In genomic region chr3:4271834-4272233, GRCh38 we compare ENCODE assay signal across 7 cellular contexts. TPM values are rescaled to one million over a fixed set of nuclear protein-coding genes. Genes with fewer than 3 reads are reported as not detected.
DNase-seq lines count a peak whose midpoint lies in the region; ATAC-seq and TF ChIP-seq lines count a peak whose summit lies in the region.

No MANE protein-coding gene starts in this region.

- TF ChIP-seq CTCF in GM10266 (IDR thresholded peaks at IDR 0.05; ENCODE audit: control insufficient read depth, insufficient read depth, low read depth, missing control alignments) (peak; percentile 49), nephron progenitor cell (IDR thresholded peaks at IDR 0.05) (peak; percentile 64)

- no peak overlapping the region for H3K4me3 Mint-ChIP-seq in nephron progenitor cell

- H3K27ac Mint-ChIP-seq in nephron progenitor cell = no peak overlapping the region

- H3K9me3 Mint-ChIP-seq in nephron progenitor cell = peaks cover 7% of the 10 kb centered on the region

- ATAC-seq in GM21515 (IDR thresholded peaks at IDR 0.05; ENCODE audit: unreplicated experiment) (no peak), GM21526 (IDR thresholded peaks at IDR 0.05; ENCODE audit: low FRiP score, unreplicated experiment) (no peak), GM21447 (IDR thresholded peaks at IDR 0.05; ENCODE audit: unreplicated experiment) (no peak)

- no peaks in the 10 kb centered on the region for H3K4me1 Mint-ChIP-seq in nephron progenitor cell

- peak; percentile 20 for DNase-seq in GM10266 (ENCODE audit: extremely low spot score)
- DNase-seq in NAMALWA (ENCODE audit: low spot score) = peak; percentile 40
- peak; percentile 49 for DNase-seq in dermis blood vessel endothelial cell
- DNase-seq in nephron progenitor cell = peak; percentile 13

- peaks cover 13% of the 10 kb centered on the region for H3K27me3 Mint-ChIP-seq in nephron progenitor cell (ENCODE audit: low read depth, poor library complexity)

- no peaks in the 10 kb centered on the region for H3K36me3 Mint-ChIP-seq in nephron progenitor cell (ENCODE audit: low read depth)

RNA-seq across cellular contexts. Expression of gene SETMAR, which starts 31.3 kb away (rescaled TPM):
- 9.1 and 10.6 TPM in 2 replicates for total RNA-seq in dermis blood vessel endothelial cell
